Comparison of ENCODE assay signal across 35 cellular contexts in the genomic region with DNA sequence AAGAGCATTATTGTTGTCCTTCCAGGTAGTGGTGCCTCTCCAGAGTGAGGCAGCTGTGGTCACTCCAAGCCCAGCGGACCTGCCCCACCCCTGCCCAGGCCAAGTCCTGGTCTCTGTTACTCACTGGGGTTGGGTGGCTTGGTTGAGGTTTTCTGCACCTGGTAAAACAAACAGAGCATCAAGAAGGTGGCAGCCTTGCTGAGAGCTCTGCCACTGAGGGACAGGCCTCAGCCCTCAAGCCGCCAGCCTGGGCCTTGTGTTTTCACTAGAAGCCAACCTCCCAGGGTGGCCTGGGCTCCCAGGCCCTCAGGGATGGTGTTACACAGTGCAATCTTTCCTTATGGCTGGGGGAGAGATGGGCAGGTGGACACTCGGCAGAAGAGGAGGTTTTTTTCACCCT.
"Had no signal": no experiment of that assay in that cellular context is flagged by ENCODE, and none has a peak within 500 bp of the region (broad histone marks: within the 10 kb centered on the region; RNA-seq: fewer than 3 reads in every experiment).

No MANE protein-coding gene starts in this region.

- ATAC-seq: activated CD8-positive, alpha-beta T cell treated with anti-CD3 and anti-CD28 coated beads for 36 hours; activated naive CD4-positive, alpha-beta T cell treated with anti-CD3 and anti-CD28 coated beads, Interleukin-2, amount 50 U/mL, for 72 hours; activated T-cell treated with anti-CD3 and anti-CD28 coated beads, Interleukin-2, amount 50 U/mL, for 4 hours; activated T-cell treated with anti-CD3 and anti-CD28 coated beads, Interleukin-2, amount 50 U/mL, for 72 hours; activated T-helper 17 cell treated with anti-CD3 and anti-CD28 coated beads, Interleukin-2, amount 50 U/mL, for 72 hours had no signal

- DNase-seq: activated B cell treated with CpG ODN at 0.5 μM for 24 hours; activated CD4-positive, alpha-beta memory T cell treated with anti-CD3 and anti-CD28 coated beads for 36 hours; activated CD4-positive, alpha-beta T cell treated with anti-CD3 and anti-CD28 coated beads for 4 hours; activated CD4-positive, alpha-beta T cell treated with anti-CD3 and anti-CD28 coated beads, Interleukin-2, amount 10 ng/mL, durations not matched to agents 24 days and 14 days; activated CD4-positive, alpha-beta T cell treated with anti-CD3 and anti-CD28 coated beads, Interleukin-2, amount 50 U/mL, for 1 hour; activated CD4-positive, alpha-beta T cell treated with anti-CD3 and anti-CD28 coated beads, Interleukin-2, amount 50 U/mL, for 4 hours; activated CD4-positive, CD25-positive, alpha-beta regulatory T cell treated with anti-CD3 and anti-CD28 coated beads, Interleukin-2, amount 50 U/mL, for 72 hours; activated CD8-positive, alpha-beta memory T cell treated with anti-CD3 and anti-CD28 coated beads, Interleukin-2, amount 50 U/mL, for 4 hours; activated CD8-positive, alpha-beta T cell treated with anti-CD3 and anti-CD28 coated beads for 36 hours; activated effector memory CD4-positive, alpha-beta T cell treated with anti-CD3 and anti-CD28 coated beads, Interleukin-2, amount 50 U/mL, for 16 hours; activated gamma-delta T cell treated with Interleukin-2 at 50 U/mL for 16 hours; activated naive CD4-positive, alpha-beta T cell; activated naive CD4-positive, alpha-beta T cell treated with anti-CD3 and anti-CD28 coated beads for 36 hours; activated naive CD4-positive, alpha-beta T cell treated with anti-CD3 and anti-CD28 coated beads, Interleukin-2, amount 50 U/mL, for 16 hours; activated naive CD8-positive, alpha-beta T cell treated with anti-CD3 and anti-CD28 coated beads for 36 hours; activated T-cell treated with anti-CD3 and anti-CD28 coated beads for 4 hours; activated T-cell treated with anti-CD3 and anti-CD28 coated beads, Interleukin-2, amount 50 U/mL, for 1 hour; activated T-cell treated with anti-CD3 and anti-CD28 coated beads, Interleukin-2, amount 50 U/mL, for 4 hours; activated T-cell treated with anti-CD3 and anti-CD28 coated beads, Interleukin-2, amount 50 U/mL, for 72 hours; adrenal gland; amniotic stem cell; caudate nucleus; T-helper 1 cell; T-helper 2 cell; T-helper 9 cell had no signal

- H3K4me3 ChIP-seq: adrenal gland, ascending aorta, cardiac muscle cell had no signal

- H3K9me3 ChIP-seq: adrenal gland had no signal

- H3K27me3 Mint-ChIP-seq: activated CD4-positive, alpha-beta memory T cell treated with anti-CD3 and anti-CD28 coated beads for 36 hours; activated CD4-positive, alpha-beta T cell treated with anti-CD3 and anti-CD28 coated beads, Interleukin-2, amount 10 ng/mL, durations not matched to agents 24 days and 14 days; activated CD8-positive, alpha-beta T cell treated with anti-CD3 and anti-CD28 coated beads for 36 hours; activated naive CD8-positive, alpha-beta T cell treated with anti-CD3 and anti-CD28 coated beads for 36 hours; activated T-helper 17 cell treated with anti-CD3 and anti-CD28 coated beads, Interleukin-2, amount 50 U/mL, for 72 hours; central memory CD8-positive, alpha-beta T cell had no signal

- H3K27me3 ChIP-seq: ascending aorta, cardiac muscle cell had no signal

- H3K27ac Mint-ChIP-seq: activated B cell treated with CpG ODN at 0.5 μM for 24 hours; activated CD4-positive, alpha-beta memory T cell treated with anti-CD3 and anti-CD28 coated beads for 36 hours; activated CD4-positive, alpha-beta T cell treated with anti-CD3 and anti-CD28 coated beads, Interleukin-2, amount 10 ng/mL, durations not matched to agents 24 days and 14 days; activated CD8-positive, alpha-beta T cell treated with anti-CD3 and anti-CD28 coated beads for 36 hours; activated naive CD4-positive, alpha-beta T cell treated with anti-CD3 and anti-CD28 coated beads for 36 hours; activated naive CD4-positive, alpha-beta T cell treated with anti-CD3 and anti-CD28 coated beads, Interleukin-2, amount 50 U/mL, for 72 hours; activated naive CD8-positive, alpha-beta T cell treated with anti-CD3 and anti-CD28 coated beads for 36 hours; activated T-cell treated with anti-CD3 and anti-CD28 coated beads, Interleukin-2, amount 50 U/mL, for 72 hours; activated T-helper 1 cell treated with anti-CD3 and anti-CD28 coated beads, Interleukin-12 subunit alpha, Interleukin-12 subunit beta, Interleukin-2, Interleukin-4 antibody, amounts not matched to agents 30 ng/mL and 10 ng/mL and 1 ng/mL, durations not matched to agents 14 hours and 24 hours and 36 hours; activated T-helper 17 cell treated with anti-CD3 and anti-CD28 coated beads, Interleukin-2, amount 50 U/mL, for 72 hours; T-helper 1 cell treated with Interleukin-12 subunit alpha and Interleukin-12 subunit beta and Interleukin-4 antibody, amounts not matched to agents 30 μg/mL and 1 μg/mL, for 36 hours; T-helper 2 cell treated with Interferon-gamma antibody and Interleukin-4, amounts not matched to agents 5 μg/mL and 100 μg/mL, for 36 hours had no signal

- H3K4me1 ChIP-seq: adrenal gland, ascending aorta had no signal

- H3K27ac ChIP-seq: adrenal gland, ascending aorta, cardiac muscle cell, VCaP had no signal

- H3K4me3 Mint-ChIP-seq: activated B cell treated with CpG ODN at 0.5 μM for 24 hours; activated CD4-positive, alpha-beta memory T cell treated with anti-CD3 and anti-CD28 coated beads for 36 hours; activated CD4-positive, alpha-beta T cell treated with anti-CD3 and anti-CD28 coated beads, Interleukin-2, amount 10 ng/mL, durations not matched to agents 24 days and 14 days; activated CD8-positive, alpha-beta T cell treated with anti-CD3 and anti-CD28 coated beads for 36 hours; activated naive CD4-positive, alpha-beta T cell treated with anti-CD3 and anti-CD28 coated beads for 36 hours; activated naive CD8-positive, alpha-beta T cell treated with anti-CD3 and anti-CD28 coated beads for 36 hours; activated T-cell treated with anti-CD3 and anti-CD28 coated beads, Interleukin-2, amount 50 U/mL, for 4 hours; activated T-cell treated with anti-CD3 and anti-CD28 coated beads, Interleukin-2, amount 50 U/mL, for 72 hours; activated T-helper 1 cell treated with anti-CD3 and anti-CD28 coated beads, Interleukin-12 subunit alpha, Interleukin-12 subunit beta, Interleukin-2, Interleukin-4 antibody, amounts not matched to agents 30 ng/mL and 10 ng/mL and 1 ng/mL, durations not matched to agents 14 hours and 24 hours and 36 hours; activated T-helper 17 cell treated with anti-CD3 and anti-CD28 coated beads, Interleukin-2, amount 50 U/mL, for 72 hours; brain; central memory CD8-positive, alpha-beta T cell; T-helper 1 cell treated with Interleukin-12 subunit alpha and Interleukin-12 subunit beta and Interleukin-4 antibody, amounts not matched to agents 30 μg/mL and 1 μg/mL, for 36 hours; T-helper 2 cell treated with Interferon-gamma antibody and Interleukin-4, amounts not matched to agents 5 μg/mL and 100 μg/mL, for 36 hours had no signal

- H3K9me3 Mint-ChIP-seq: activated B cell treated with CpG ODN at 0.5 μM for 24 hours; activated CD4-positive, alpha-beta memory T cell treated with anti-CD3 and anti-CD28 coated beads for 36 hours; activated CD4-positive, alpha-beta T cell treated with anti-CD3 and anti-CD28 coated beads, Interleukin-2, amount 10 ng/mL, durations not matched to agents 24 days and 14 days; activated CD8-positive, alpha-beta T cell treated with anti-CD3 and anti-CD28 coated beads for 36 hours; activated naive CD4-positive, alpha-beta T cell treated with anti-CD3 and anti-CD28 coated beads for 36 hours; activated naive CD4-positive, alpha-beta T cell treated with anti-CD3 and anti-CD28 coated beads, Interleukin-2, amount 50 U/mL, for 72 hours; activated naive CD8-positive, alpha-beta T cell treated with anti-CD3 and anti-CD28 coated beads for 36 hours; activated T-cell treated with anti-CD3 and anti-CD28 coated beads, Interleukin-2, amount 50 U/mL, for 4 hours; activated T-helper 1 cell treated with anti-CD3 and anti-CD28 coated beads, Interleukin-12 subunit alpha, Interleukin-12 subunit beta, Interleukin-2, Interleukin-4 antibody, amounts not matched to agents 30 ng/mL and 10 ng/mL and 1 ng/mL, durations not matched to agents 14 hours and 24 hours and 36 hours; activated T-helper 17 cell treated with anti-CD3 and anti-CD28 coated beads, Interleukin-2, amount 50 U/mL, for 72 hours; central memory CD8-positive, alpha-beta T cell; T-helper 1 cell treated with Interleukin-12 subunit alpha and Interleukin-12 subunit beta and Interleukin-4 antibody, amounts not matched to agents 30 μg/mL and 1 μg/mL, for 36 hours; T-helper 2 cell treated with Interferon-gamma antibody and Interleukin-4, amounts not matched to agents 5 μg/mL and 100 μg/mL, for 36 hours had no signal

- H3K4me1 Mint-ChIP-seq: activated B cell treated with CpG ODN at 0.5 μM for 24 hours; activated CD4-positive, alpha-beta T cell treated with anti-CD3 and anti-CD28 coated beads, Interleukin-2, amount 10 ng/mL, durations not matched to agents 24 days and 14 days; activated naive CD8-positive, alpha-beta T cell treated with anti-CD3 and anti-CD28 coated beads for 36 hours; activated T-helper 17 cell treated with anti-CD3 and anti-CD28 coated beads, Interleukin-2, amount 50 U/mL, for 72 hours; central memory CD8-positive, alpha-beta T cell had no signal

- H3K36me3 ChIP-seq: adrenal gland, ascending aorta, cardiac muscle cell had no signal

- H3K36me3 Mint-ChIP-seq: activated CD4-positive, alpha-beta memory T cell treated with anti-CD3 and anti-CD28 coated beads for 36 hours; activated naive CD4-positive, alpha-beta T cell treated with anti-CD3 and anti-CD28 coated beads, Interleukin-2, amount 50 U/mL, for 72 hours; activated naive CD8-positive, alpha-beta T cell treated with anti-CD3 and anti-CD28 coated beads for 36 hours; brain had no signal
